In genomic region chr17:18225562-18226283, GRCh38 we compare ENCODE assay signal across 1 cellular context.
TF ChIP-seq lines count a peak whose summit lies in the region.

Gene LLGL1, plus strand, starts transcription at chr17:18225635. Its CDS starts 48 bp downstream, at chr17:18225683.

TF ChIP-seq in GM12878, 131 proteins besides CTCF, POLR2A, EP300 and RAD21 (continued from another document):
- TF ChIP-seq ZBTB40 (IDR thresholded peaks at IDR 0.05; ENCODE audit: borderline replicate concordance) = peak; percentile 21; the same call in 1 of the 2 replicates
- TF ChIP-seq SP1 (IDR thresholded peaks at IDR 0.05; ENCODE audit: low read depth, low read length) = no peak
- TF ChIP-seq SMC3 (IDR thresholded peaks at IDR 0.05; ENCODE audit: borderline replicate concordance, low read length) = no peak
- no peak for TF ChIP-seq ZNF592 (IDR thresholded peaks at IDR 0.05)
- TF ChIP-seq ESRRA (IDR thresholded peaks at IDR 0.05; ENCODE audit: low read length) = no peak
- TF ChIP-seq JUNB (IDR thresholded peaks at IDR 0.05) = no peak
- no peak for TF ChIP-seq EZH2 (IDR thresholded peaks at IDR 0.05; ENCODE audit: borderline replicate concordance, control insufficient read depth, low read depth, low read length)
- no peak for TF ChIP-seq SMAD1 (IDR thresholded peaks at IDR 0.05; ENCODE audit: low read depth, partially characterized antibody)
- TF ChIP-seq NFXL1 (IDR thresholded peaks at IDR 0.05; ENCODE audit: borderline replicate concordance) = no peak
- TF ChIP-seq ZSCAN29 (IDR thresholded peaks at IDR 0.05) = no peak
- no peak for TF ChIP-seq EGR1 (IDR thresholded peaks at IDR 0.05; ENCODE audit: borderline replicate concordance in 1 of 2, low read depth in 2 of 2, low read length in 2 of 2)
- no peak for TF ChIP-seq ELK1 (IDR thresholded peaks at IDR 0.05; ENCODE audit: low read depth, low read length)
- 0 out of 2 replicates have a peak, but pooled peaks have one; percentile 19 for TF ChIP-seq MLLT1 (IDR thresholded peaks at IDR 0.05)
TF ChIP-seq in GM12878: peak in this region for 4.
